ENCODE assay signal across 15 cellular contexts in genomic region chr7:68148440-68148839, GRCh38.
DNase-seq lines count a peak whose midpoint lies in the region; TF ChIP-seq lines count a peak whose summit lies in the region.
"Had no signal": no experiment of that assay in that cellular context is flagged by ENCODE, and none has a peak within 500 bp of the region (broad histone marks: within the 10 kb centered on the region; RNA-seq: fewer than 3 reads in every experiment).

No MANE protein-coding gene starts in this region.

- H3K27ac ChIP-seq in coronary artery (no peak overlapping the region), caudate nucleus (ENCODE audit: low read depth, low read length) (no peak overlapping the region)
- H3K27ac ChIP-seq: 22Rv1 had no signal

- H3K27me3 Mint-ChIP-seq in type B pancreatic cell: peaks cover 9% of the 10 kb centered on the region
- H3K27me3 Mint-ChIP-seq: CD4-positive, alpha-beta T cell had no signal

- H3K27ac Mint-ChIP-seq in type B pancreatic cell: peak overlapping the region; percentile 27
- H3K27ac Mint-ChIP-seq: CD4-positive, alpha-beta T cell had no signal

- TF ChIP-seq CTCF in type B pancreatic cell (conservative IDR thresholded peaks at IDR 0.05): no peak
- TF ChIP-seq CTCF in coronary artery (IDR thresholded peaks at IDR 0.05): no peak

- H3K9me3 Mint-ChIP-seq in type B pancreatic cell: peaks cover under 1% of the 10 kb centered on the region

- H3K4me3 Mint-ChIP-seq in type B pancreatic cell: no peak overlapping the region
- H3K4me3 Mint-ChIP-seq: CD4-positive, alpha-beta T cell had no signal

- no peaks in the 10 kb centered on the region for H3K36me3 Mint-ChIP-seq in type B pancreatic cell

- H3K4me3 ChIP-seq in coronary artery: no peak overlapping the region
- H3K4me3 ChIP-seq: K562 had no signal

- DNase-seq in NCI-H146 (lab: John Stamatoyannopoulos, UW) (peak; percentile 11), NCI-H146 treated with DMSO at 0.1 percent for 48 hours (lab: John Stamatoyannopoulos, UW; ENCODE audit: unreplicated experiment) (no peak), NCI-H187 treated with DMSO at 0.1 percent for 48 hours (lab: John Stamatoyannopoulos, UW) (peak; percentile 93), NCI-H345 treated with DMSO at 0.1 percent for 48 hours (lab: John Stamatoyannopoulos, UW; ENCODE audit: unreplicated experiment) (peak; percentile 87), type B pancreatic cell (ENCODE audit: extremely low spot score, unreplicated experiment) (no peak), coronary artery (ENCODE audit: low spot score) (no peak), NCI-H526 treated with DMSO at 0.1 percent for 48 hours (lab: John Stamatoyannopoulos, UW) (no peak), caudate nucleus (lab: John Stamatoyannopoulos, UW) (no peak)
- DNase-seq: BE2C; CD4-positive, alpha-beta T cell; NCI-H524 treated with DMSO at 0.1 percent for 48 hours; RPMI8226; SIG-M5 had no signal

- H3K4me1 Mint-ChIP-seq in type B pancreatic cell (ENCODE audit: unreplicated experiment): peaks cover 5% of the 10 kb centered on the region

Comparison
In these comparisons a context has a peak if more than half of its experiments do, and no peak if none do; other contexts are left out.
1. DNase-seq: peak in NCI-H146 (single experiment), NCI-H187 treated with DMSO at 0.1 percent for 48 hours (single experiment) and NCI-H345 treated with DMSO at 0.1 percent for 48 hours (single experiment); none in NCI-H146 treated with DMSO at 0.1 percent for 48 hours (single experiment), type B pancreatic cell (single experiment), coronary artery (single experiment), NCI-H526 treated with DMSO at 0.1 percent for 48 hours (single experiment) and caudate nucleus (0 of 61).